ENCODE assay signal across 11 cellular contexts in the genomic region with DNA sequence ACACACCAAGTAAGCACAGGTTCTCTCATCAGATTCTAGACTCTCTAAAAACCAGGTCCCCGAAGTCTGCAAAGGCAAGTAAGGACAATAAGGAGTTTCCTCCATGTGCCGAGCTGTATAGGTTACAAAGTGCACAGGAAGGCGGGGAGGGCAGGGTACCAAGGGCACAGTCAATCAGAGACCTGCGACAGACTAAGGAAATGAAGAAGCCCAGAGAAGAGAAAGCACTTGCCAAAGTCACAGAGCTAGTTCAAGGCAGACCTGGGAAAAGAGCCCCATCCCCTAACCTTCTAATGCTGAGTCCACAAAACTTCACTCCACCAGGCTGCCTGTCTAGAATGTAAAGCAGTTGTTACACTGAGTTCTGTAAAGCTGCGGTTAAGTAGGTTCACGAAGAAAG. TPM values are rescaled to one million over a fixed set of nuclear protein-coding genes. Genes with fewer than 3 reads are reported as not detected.
DNase-seq lines count a peak whose midpoint lies in the region; ATAC-seq, FAIRE-seq and TF ChIP-seq lines count a peak whose summit lies in the region.
"Had no signal": no experiment of that assay in that cellular context is flagged by ENCODE, and none has a peak within 500 bp of the region (broad histone marks: within the 10 kb centered on the region; RNA-seq: fewer than 3 reads in every experiment).

No MANE protein-coding gene starts in this region.

- TF ChIP-seq CTCF in keratinocyte (optimal IDR thresholded peaks at IDR 0.05 in 1 of 3, IDR thresholded peaks at IDR 0.05 in 1 of 3, conservative IDR thresholded peaks at IDR 0.05 in 1 of 3; ENCODE audit: extremely low read depth in 1 of 3, insufficient read depth in 2 of 3, low read length in 3 of 3), result no peak

- dilution Hi-C loops in keratinocyte (cut with MboI; ENCODE audit: extremely low pct_ligation_motif_present, low sequenced_read_pairs), result no loop called here

- H3K9me1 ChIP-seq in keratinocyte (ENCODE audit: control insufficient read depth, extremely low read depth, insufficient read depth, low read length), result no peaks in the 10 kb centered on the region

- peaks cover 27% of the 10 kb centered on the region for H3K4me1 Mint-ChIP-seq in activated CD4-positive, alpha-beta T cell treated with anti-CD3 and anti-CD28 coated beads, Interleukin-2, amount 10 ng/mL, durations not matched to agents 7 days and 5 days
- peaks cover 30% of the 10 kb centered on the region for H3K4me1 Mint-ChIP-seq in activated T-helper 1 cell treated with anti-CD3 and anti-CD28 coated beads, Interleukin-12 subunit alpha, Interleukin-12 subunit beta, Interleukin-2, Interleukin-4 antibody, amounts not matched to agents 30 ng/mL and 10 ng/mL and 1 ng/mL, durations not matched to agents 14 hours and 24 hours and 36 hours (ENCODE audit: low read depth)

- FAIRE-seq in keratinocyte (lab: Jason Lieb, UNC), result no peak
- FAIRE-seq: bronchial epithelial cell had no signal

- intact Hi-C loops in activated T-helper 1 cell treated with anti-CD3 and anti-CD28 coated beads, Interleukin-12 subunit alpha, Interleukin-12 subunit beta, Interleukin-2, Interleukin-4 antibody, amounts not matched to agents 30 ng/mL and 10 ng/mL and 1 ng/mL, durations not matched to agents 14 hours and 24 hours and 36 hours (cut with micrococcal nuclease), result no loop called here

- no peaks in the 10 kb centered on the region for H3K9me3 ChIP-seq in keratinocyte (ENCODE audit: control insufficient read depth, low read depth, low read length)
- H3K9me3 ChIP-seq in subcutaneous abdominal adipose tissue (ENCODE audit: control insufficient read depth in 5 of 5, low read length in 5 of 5), result no peaks in the 10 kb centered on the region

- POLR2A ChIA-PET in activated CD4-positive, alpha-beta T cell treated with anti-CD3 and anti-CD28 coated beads, Interleukin-2, amount 10 ng/mL, durations not matched to agents 7 days and 5 days (lab: Charles Lee), result no interaction called here

- H3K4me1 ChIP-seq in keratinocyte (ENCODE audit: control insufficient read depth, extremely low read depth, insufficient read depth, low read length) (peaks cover 6% of the 10 kb centered on the region), subcutaneous abdominal adipose tissue (ENCODE audit: control insufficient read depth in 5 of 5, insufficient read depth in 5 of 5, low read length in 5 of 5) (peaks cover 7 to 28% (median 21%) of the 10 kb centered on the region in 5 donors)

- CTCF ChIA-PET in activated CD4-positive, alpha-beta T cell treated with anti-CD3 and anti-CD28 coated beads, Interleukin-2, amount 10 ng/mL, durations not matched to agents 7 days and 5 days (lab: Charles Lee), result interaction anchor here (0.8 kb wide), 1 partner anchor 32 kb away, joined by 4 read pairs; no protein-coding TSS in a partner anchor

- H3K27me3 ChIP-seq in keratinocyte (ENCODE audit: control insufficient read depth, extremely low read depth, insufficient read depth, low read length), result no peaks in the 10 kb centered on the region
- no peaks in the 10 kb centered on the region for H3K27me3 ChIP-seq in subcutaneous abdominal adipose tissue (ENCODE audit: control insufficient read depth in 5 of 5, insufficient read depth in 4 of 5, low read length in 5 of 5)

- H3K4me3 ChIP-seq in keratinocyte (ENCODE audit: control insufficient read depth in 2 of 3, extremely low read depth in 1 of 3, insufficient read depth in 2 of 3, low read depth in 1 of 3, low read length in 3 of 3), result peak overlapping the region in 2 of 3 experiments; percentile 58 to 99
- peak overlapping the region in 4 of 5 donors; percentile 4 to 54 (median 22) for H3K4me3 ChIP-seq in subcutaneous abdominal adipose tissue (ENCODE audit: low read depth in 1 of 5, low read length in 5 of 5)

- H3K27me3 Mint-ChIP-seq in activated CD4-positive, alpha-beta T cell treated with anti-CD3 and anti-CD28 coated beads, Interleukin-2, amount 10 ng/mL, durations not matched to agents 7 days and 5 days, result no peaks in the 10 kb centered on the region
- H3K27me3 Mint-ChIP-seq in activated T-helper 1 cell treated with anti-CD3 and anti-CD28 coated beads, Interleukin-12 subunit alpha, Interleukin-12 subunit beta, Interleukin-2, Interleukin-4 antibody, amounts not matched to agents 30 ng/mL and 10 ng/mL and 1 ng/mL, durations not matched to agents 14 hours and 24 hours and 36 hours (ENCODE audit: insufficient read depth), result no peaks in the 10 kb centered on the region

- H3K4me2 ChIP-seq in keratinocyte (ENCODE audit: control insufficient read depth, extremely low read depth, insufficient read depth, low read depth, low read length), result peak overlapping the region; percentile 97

- ATAC-seq in GM21526 (IDR thresholded peaks at IDR 0.05; ENCODE audit: low FRiP score, unreplicated experiment), result no peak

- H3K36me3 ChIP-seq in keratinocyte (ENCODE audit: control insufficient read depth in 2 of 2, extremely low read depth in 1 of 2, insufficient read depth in 2 of 2, low read length in 2 of 2) (peaks cover 34 to 40% of the 10 kb centered on the region in 2 experiments), subcutaneous abdominal adipose tissue (ENCODE audit: control insufficient read depth in 5 of 5, insufficient read depth in 5 of 5, low read length in 5 of 5) (peaks cover 7 to 43% (median 42%) of the 10 kb centered on the region in 5 donors)

- H3K27ac Mint-ChIP-seq in activated CD4-positive, alpha-beta T cell treated with anti-CD3 and anti-CD28 coated beads, Interleukin-2, amount 10 ng/mL, durations not matched to agents 7 days and 5 days, result peak overlapping the region; percentile 79
- H3K27ac Mint-ChIP-seq in activated T-helper 1 cell treated with anti-CD3 and anti-CD28 coated beads, Interleukin-12 subunit alpha, Interleukin-12 subunit beta, Interleukin-2, Interleukin-4 antibody, amounts not matched to agents 30 ng/mL and 10 ng/mL and 1 ng/mL, durations not matched to agents 14 hours and 24 hours and 36 hours, result peak overlapping the region; percentile 73

- H3K4me3 Mint-ChIP-seq in activated CD4-positive, alpha-beta T cell treated with anti-CD3 and anti-CD28 coated beads, Interleukin-2, amount 10 ng/mL, durations not matched to agents 7 days and 5 days, result peak overlapping the region; percentile 73
- peak overlapping the region; percentile 97 for H3K4me3 Mint-ChIP-seq in activated T-helper 1 cell treated with anti-CD3 and anti-CD28 coated beads, Interleukin-12 subunit alpha, Interleukin-12 subunit beta, Interleukin-2, Interleukin-4 antibody, amounts not matched to agents 30 ng/mL and 10 ng/mL and 1 ng/mL, durations not matched to agents 14 hours and 24 hours and 36 hours

- H3K9ac ChIP-seq in keratinocyte (ENCODE audit: control insufficient read depth, extremely low read depth, insufficient read depth, low read length) (peak overlapping the region; percentile 24), subcutaneous abdominal adipose tissue (ENCODE audit: low read length in 5 of 5) (peak overlapping the region; percentile 7 to 72 (median 25))

- H3K27ac ChIP-seq in keratinocyte (ENCODE audit: control insufficient read depth, insufficient read depth, low read length), result no peak overlapping the region
- H3K27ac ChIP-seq in subcutaneous abdominal adipose tissue (ENCODE audit: low read depth, low read length), result peak overlapping the region; percentile 84

- H3K36me3 Mint-ChIP-seq in activated CD4-positive, alpha-beta T cell treated with anti-CD3 and anti-CD28 coated beads, Interleukin-2, amount 10 ng/mL, durations not matched to agents 7 days and 5 days (ENCODE audit: low read depth), result peaks cover 14% of the 10 kb centered on the region
- H3K36me3 Mint-ChIP-seq in activated T-helper 1 cell treated with anti-CD3 and anti-CD28 coated beads, Interleukin-12 subunit alpha, Interleukin-12 subunit beta, Interleukin-2, Interleukin-4 antibody, amounts not matched to agents 30 ng/mL and 10 ng/mL and 1 ng/mL, durations not matched to agents 14 hours and 24 hours and 36 hours (ENCODE audit: low read depth), result peaks cover 27% of the 10 kb centered on the region

- no peaks in the 10 kb centered on the region for H3K9me3 Mint-ChIP-seq in activated CD4-positive, alpha-beta T cell treated with anti-CD3 and anti-CD28 coated beads, Interleukin-2, amount 10 ng/mL, durations not matched to agents 7 days and 5 days
- no peaks in the 10 kb centered on the region for H3K9me3 Mint-ChIP-seq in activated T-helper 1 cell treated with anti-CD3 and anti-CD28 coated beads, Interleukin-12 subunit alpha, Interleukin-12 subunit beta, Interleukin-2, Interleukin-4 antibody, amounts not matched to agents 30 ng/mL and 10 ng/mL and 1 ng/mL, durations not matched to agents 14 hours and 24 hours and 36 hours

- H2AFZ ChIP-seq in keratinocyte (ENCODE audit: control insufficient read depth, low read length), result no peak overlapping the region

- DNase-seq in activated CD4-positive, alpha-beta T cell treated with anti-CD3 and anti-CD28 coated beads, Interleukin-2, amount 10 ng/mL, durations not matched to agents 7 days and 5 days, result no peak
- no peak for DNase-seq in activated CD4-positive, alpha-beta T cell treated with anti-CD3 and anti-CD28 coated beads, Interleukin-2, amount 50 U/mL, for 4 hours
- no peak for DNase-seq in activated T-helper 1 cell treated with anti-CD3 and anti-CD28 coated beads, Interleukin-12 subunit alpha, Interleukin-12 subunit beta, Interleukin-2, Interleukin-4 antibody, amounts not matched to agents 30 ng/mL and 10 ng/mL and 1 ng/mL, durations not matched to agents 14 hours and 24 hours and 36 hours (ENCODE audit: low spot score)
- no peak for DNase-seq in keratinocyte (ENCODE audit: low read depth, low spot score)
- no peak for DNase-seq in DMS114 treated with DMSO at 0.1 percent for 48 hours (lab: John Stamatoyannopoulos, UW; ENCODE audit: unreplicated experiment)
- no peak for DNase-seq in H4 (ENCODE audit: low spot score)
- DNase-seq: islet precursor cell, NCI-H1930 had no signal

- H3K79me2 ChIP-seq in keratinocyte (ENCODE audit: control insufficient read depth, insufficient read depth, low read length), result peaks cover 34% of the 10 kb centered on the region

- H4K20me1 ChIP-seq in keratinocyte (ENCODE audit: control insufficient read depth, extremely low read depth, insufficient read depth, low read length), result peaks cover 7% of the 10 kb centered on the region

RNA-seq across cellular contexts. Expression of gene SEC13, which starts 1.7 kb away (rescaled TPM):
- total RNA-seq in activated CD4-positive, alpha-beta T cell treated with anti-CD3 and anti-CD28 coated beads, Interleukin-2, amount 10 ng/mL, durations not matched to agents 7 days and 5 days, result 10 to 100 TPM; 81.3 to 85.5 TPM
- 140 and 142 TPM in 2 replicates for total RNA-seq in activated T-helper 1 cell treated with anti-CD3 and anti-CD28 coated beads, Interleukin-12 subunit alpha, Interleukin-12 subunit beta, Interleukin-2, Interleukin-4 antibody, amounts not matched to agents 30 ng/mL and 10 ng/mL and 1 ng/mL, durations not matched to agents 14 hours and 24 hours and 36 hours
- 120 to 165 TPM (median 124 TPM) in 3 replicates for polyA plus RNA-seq in keratinocyte
- polyA plus RNA-seq in keratinocyte (2011; ENCODE audit: low read depth), result 49.4 TPM
- 97.7 and 143 TPM in 2 replicates for polyA plus RNA-seq in keratinocyte (2011; cell fraction: cytosol; rRNA removed)
- polyA plus RNA-seq in keratinocyte (2011; cell fraction: nucleus; rRNA removed), result 109 and 125 TPM in 2 replicates
- polyA plus RNA-seq in keratinocyte (2012; ENCODE audit: low replicate concordance), result 90.5 and 167 TPM in 2 replicates
- 175 to 254 TPM (median 185 TPM) in 3 replicates for polyA minus RNA-seq in keratinocyte
- 134 TPM for polyA minus RNA-seq in keratinocyte (2011; cell fraction: cytosol; rRNA and poly(A)+ RNA removed)
- polyA minus RNA-seq in keratinocyte (2011; cell fraction: nucleus; rRNA and poly(A)+ RNA removed), result 60.9 and 70.4 TPM in 2 replicates
- 176 and 203 TPM in 2 replicates for total RNA-seq in H4 (2014; rRNA removed; shearing (Covaris generic))

RNA-seq across cellular contexts. Expression of gene GHRL, which starts 26.5 kb away (rescaled TPM):
- under 1 TPM; 0.30 to 0.56 TPM for total RNA-seq in activated CD4-positive, alpha-beta T cell treated with anti-CD3 and anti-CD28 coated beads, Interleukin-2, amount 10 ng/mL, durations not matched to agents 7 days and 5 days
- 1.8 and 2.4 TPM in 2 replicates for total RNA-seq in activated T-helper 1 cell treated with anti-CD3 and anti-CD28 coated beads, Interleukin-12 subunit alpha, Interleukin-12 subunit beta, Interleukin-2, Interleukin-4 antibody, amounts not matched to agents 30 ng/mL and 10 ng/mL and 1 ng/mL, durations not matched to agents 14 hours and 24 hours and 36 hours
- not detected in 3 replicates for polyA plus RNA-seq in keratinocyte
- polyA plus RNA-seq in keratinocyte (2011; ENCODE audit: low read depth), result not detected
- not detected in 2 replicates for polyA plus RNA-seq in keratinocyte (2011; cell fraction: cytosol; rRNA removed)
- polyA plus RNA-seq in keratinocyte (2011; cell fraction: nucleus; rRNA removed), result 0.11 TPM in 1 of 2 replicates, not detected in the other
- 0.21 TPM in 1 of 2 replicates, not detected in the other for polyA plus RNA-seq in keratinocyte (2012; ENCODE audit: low replicate concordance)
- not detected in 3 replicates for polyA minus RNA-seq in keratinocyte
- polyA minus RNA-seq in keratinocyte (2011; cell fraction: cytosol; rRNA and poly(A)+ RNA removed), result not detected
- not detected in 2 replicates for polyA minus RNA-seq in keratinocyte (2011; cell fraction: nucleus; rRNA and poly(A)+ RNA removed)
- not detected in 2 replicates for total RNA-seq in H4 (2014; rRNA removed; shearing (Covaris generic))
- total RNA-seq: bronchial epithelial cell had no signal
